In genomic region chr1:159177273-159177907, GRCh38 we compare ENCODE assay signal across 1 cellular context.
TF ChIP-seq lines count a peak whose summit lies in the region.

No MANE protein-coding gene starts in this region.

TF ChIP-seq in K562, 482 proteins besides CTCF, POLR2A, EP300 and RAD21 (continued from another document and continues in another):
- TF ChIP-seq, protein P1, sequence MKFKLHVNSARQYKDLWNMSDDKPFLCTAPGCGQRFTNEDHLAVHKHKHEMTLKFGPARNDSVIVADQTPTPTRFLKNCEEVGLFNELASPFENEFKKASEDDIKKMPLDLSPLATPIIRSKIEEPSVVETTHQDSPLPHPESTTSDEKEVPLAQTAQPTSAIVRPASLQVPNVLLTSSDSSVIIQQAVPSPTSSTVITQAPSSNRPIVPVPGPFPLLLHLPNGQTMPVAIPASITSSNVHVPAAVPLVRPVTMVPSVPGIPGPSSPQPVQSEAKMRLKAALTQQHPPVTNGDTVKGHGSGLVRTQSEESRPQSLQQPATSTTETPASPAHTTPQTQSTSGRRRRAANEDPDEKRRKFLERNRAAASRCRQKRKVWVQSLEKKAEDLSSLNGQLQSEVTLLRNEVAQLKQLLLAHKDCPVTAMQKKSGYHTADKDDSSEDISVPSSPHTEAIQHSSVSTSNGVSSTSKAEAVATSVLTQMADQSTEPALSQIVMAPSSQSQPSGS (CRISPR knock-in tag; IDR thresholded peaks at IDR 0.05) = no peak
- TF ChIP-seq NRF1 (conservative IDR thresholded peaks at IDR 0.05 in 1 of 2, IDR thresholded peaks at IDR 0.05 in 1 of 2) (no peak), NCOA6 (IDR thresholded peaks at IDR 0.05) (peak; percentile 96), ZNF830 (CRISPR knock-in tag; IDR thresholded peaks at IDR 0.05) (no peak), JUN (IDR thresholded peaks at IDR 0.05; ENCODE audit: borderline replicate concordance, low read depth, low read length) (0 out of 2 replicates have a peak, but pooled peaks have one; percentile 18), JUN (CRISPR knock-in tag; IDR thresholded peaks at IDR 0.05; ENCODE audit: borderline replicate concordance) (no peak), KAT8 (IDR thresholded peaks at IDR 0.05; ENCODE audit: low read depth) (no peak), TSC22D4 (tag; IDR thresholded peaks at IDR 0.05) (no peak), RFX1 (IDR thresholded peaks at IDR 0.05) (no peak), EHMT2 (IDR thresholded peaks at IDR 0.05) (peak; percentile 100), SMAD4 (CRISPR knock-in tag; conservative IDR thresholded peaks at IDR 0.05) (peak; percentile 74), KLF6 (CRISPR knock-in tag; IDR thresholded peaks at IDR 0.05; ENCODE audit: borderline replicate concordance) (peak; percentile 68; the same call in 1 of the 2 replicates), ZNF740 (CRISPR knock-in tag; IDR thresholded peaks at IDR 0.05) (no peak), ZNF740 (tag; IDR thresholded peaks at IDR 0.05) (no peak), SUPT5H (IDR thresholded peaks at IDR 0.05) (no peak), FOXP1 (CRISPR knock-in tag; IDR thresholded peaks at IDR 0.05) (peak; percentile 87), ZNF41 (CRISPR knock-in tag; conservative IDR thresholded peaks at IDR 0.05) (peak; percentile 60; the same call in 1 of the 2 replicates), HMBOX1 (IDR thresholded peaks at IDR 0.05) (no peak), ZNF551 (CRISPR knock-in tag; IDR thresholded peaks at IDR 0.05) (no peak), ATF3 (IDR thresholded peaks at IDR 0.05) (no peak), ATF3 (CRISPR knock-in tag; conservative IDR thresholded peaks at IDR 0.05) (peak; percentile 64; the same call in 1 of the 2 replicates), HDAC6 (IDR thresholded peaks at IDR 0.05; ENCODE audit: low read depth, low read length) (no peak), SNRNP70 (optimal IDR thresholded peaks at IDR 0.05; ENCODE audit: low read depth, low read length) (no peak), CCAR2 (IDR thresholded peaks at IDR 0.05; ENCODE audit: low read depth, low read length) (no peak), MAZ (CRISPR knock-in tag; conservative IDR thresholded peaks at IDR 0.05 in 1 of 2, IDR thresholded peaks at IDR 0.05 in 1 of 2) (peak; percentile 39 to 98; a peak in 2 of 4 replicates), ZNF347 (CRISPR knock-in tag; IDR thresholded peaks at IDR 0.05; ENCODE audit: low read depth) (no peak), E2F1 (CRISPR knock-in tag; IDR thresholded peaks at IDR 0.05) (peak; percentile 97), DIDO1 (tag; IDR thresholded peaks at IDR 0.05; ENCODE audit: low read depth) (no peak), CREM (IDR thresholded peaks at IDR 0.05; ENCODE audit: low read depth) (peak; percentile 76), ZNF589 (CRISPR knock-in tag; IDR thresholded peaks at IDR 0.05; ENCODE audit: low read depth) (peak; percentile 92), ATF6 (CRISPR knock-in tag; IDR thresholded peaks at IDR 0.05) (peak; percentile 97), SMARCC2 (IDR thresholded peaks at IDR 0.05; ENCODE audit: low read depth) (no peak), E2F6 (IDR thresholded peaks at IDR 0.05; ENCODE audit: borderline replicate concordance in 1 of 2, extremely low read depth in 1 of 2, insufficient read depth in 1 of 2, insufficient read length in 1 of 2, low read depth in 1 of 2, low read length in 1 of 2, poor library complexity in 1 of 2, severe bottlenecking in 1 of 2) (no peak), ZNF696 (CRISPR knock-in tag; conservative IDR thresholded peaks at IDR 0.05) (no peak), VEZF1 (CRISPR knock-in tag; IDR thresholded peaks at IDR 0.05) (peak; percentile 63; the same call in 1 of the 2 replicates), HES1 (IDR thresholded peaks at IDR 0.05; ENCODE audit: low read depth) (no peak), HMG20A (CRISPR knock-in tag; conservative IDR thresholded peaks at IDR 0.05) (no peak), XRCC4 (IDR thresholded peaks at IDR 0.05; ENCODE audit: extremely low read depth, insufficient read depth, insufficient read length) (no peak), FOXJ2 (tag; IDR thresholded peaks at IDR 0.05) (peak; percentile 82)
- TF ChIP-seq, protein P2, sequence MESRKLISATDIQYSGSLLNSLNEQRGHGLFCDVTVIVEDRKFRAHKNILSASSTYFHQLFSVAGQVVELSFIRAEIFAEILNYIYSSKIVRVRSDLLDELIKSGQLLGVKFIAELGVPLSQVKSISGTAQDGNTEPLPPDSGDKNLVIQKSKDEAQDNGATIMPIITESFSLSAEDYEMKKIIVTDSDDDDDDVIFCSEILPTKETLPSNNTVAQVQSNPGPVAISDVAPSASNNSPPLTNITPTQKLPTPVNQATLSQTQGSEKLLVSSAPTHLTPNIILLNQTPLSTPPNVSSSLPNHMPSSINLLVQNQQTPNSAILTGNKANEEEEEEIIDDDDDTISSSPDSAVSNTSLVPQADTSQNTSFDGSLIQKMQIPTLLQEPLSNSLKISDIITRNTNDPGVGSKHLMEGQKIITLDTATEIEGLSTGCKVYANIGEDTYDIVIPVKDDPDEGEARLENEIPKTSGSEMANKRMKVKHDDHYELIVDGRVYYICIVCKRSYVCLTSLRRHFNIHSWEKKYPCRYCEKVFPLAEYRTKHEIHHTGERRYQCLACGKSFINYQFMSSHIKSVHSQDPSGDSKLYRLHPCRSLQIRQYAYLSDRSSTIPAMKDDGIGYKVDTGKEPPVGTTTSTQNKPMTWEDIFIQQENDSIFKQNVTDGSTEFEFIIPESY (CRISPR knock-in tag; IDR thresholded peaks at IDR 0.05) = 0 out of 2 replicates have a peak, but pooled peaks have one; percentile 48
- TF ChIP-seq, protein P3, sequence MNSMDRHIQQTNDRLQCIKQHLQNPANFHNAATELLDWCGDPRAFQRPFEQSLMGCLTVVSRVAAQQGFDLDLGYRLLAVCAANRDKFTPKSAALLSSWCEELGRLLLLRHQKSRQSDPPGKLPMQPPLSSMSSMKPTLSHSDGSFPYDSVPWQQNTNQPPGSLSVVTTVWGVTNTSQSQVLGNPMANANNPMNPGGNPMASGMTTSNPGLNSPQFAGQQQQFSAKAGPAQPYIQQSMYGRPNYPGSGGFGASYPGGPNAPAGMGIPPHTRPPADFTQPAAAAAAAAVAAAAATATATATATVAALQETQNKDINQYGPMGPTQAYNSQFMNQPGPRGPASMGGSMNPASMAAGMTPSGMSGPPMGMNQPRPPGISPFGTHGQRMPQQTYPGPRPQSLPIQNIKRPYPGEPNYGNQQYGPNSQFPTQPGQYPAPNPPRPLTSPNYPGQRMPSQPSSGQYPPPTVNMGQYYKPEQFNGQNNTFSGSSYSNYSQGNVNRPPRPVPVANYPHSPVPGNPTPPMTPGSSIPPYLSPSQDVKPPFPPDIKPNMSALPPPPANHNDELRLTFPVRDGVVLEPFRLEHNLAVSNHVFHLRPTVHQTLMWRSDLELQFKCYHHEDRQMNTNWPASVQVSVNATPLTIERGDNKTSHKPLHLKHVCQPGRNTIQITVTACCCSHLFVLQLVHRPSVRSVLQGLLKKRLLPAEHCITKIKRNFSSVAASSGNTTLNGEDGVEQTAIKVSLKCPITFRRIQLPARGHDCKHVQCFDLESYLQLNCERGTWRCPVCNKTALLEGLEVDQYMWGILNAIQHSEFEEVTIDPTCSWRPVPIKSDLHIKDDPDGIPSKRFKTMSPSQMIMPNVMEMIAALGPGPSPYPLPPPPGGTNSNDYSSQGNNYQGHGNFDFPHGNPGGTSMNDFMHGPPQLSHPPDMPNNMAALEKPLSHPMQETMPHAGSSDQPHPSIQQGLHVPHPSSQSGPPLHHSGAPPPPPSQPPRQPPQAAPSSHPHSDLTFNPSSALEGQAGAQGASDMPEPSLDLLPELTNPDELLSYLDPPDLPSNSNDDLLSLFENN (IDR thresholded peaks at IDR 0.05; ENCODE audit: low read depth in 2 of 2, low read length in 2 of 2) = no peak
- TF ChIP-seq, protein P4, sequence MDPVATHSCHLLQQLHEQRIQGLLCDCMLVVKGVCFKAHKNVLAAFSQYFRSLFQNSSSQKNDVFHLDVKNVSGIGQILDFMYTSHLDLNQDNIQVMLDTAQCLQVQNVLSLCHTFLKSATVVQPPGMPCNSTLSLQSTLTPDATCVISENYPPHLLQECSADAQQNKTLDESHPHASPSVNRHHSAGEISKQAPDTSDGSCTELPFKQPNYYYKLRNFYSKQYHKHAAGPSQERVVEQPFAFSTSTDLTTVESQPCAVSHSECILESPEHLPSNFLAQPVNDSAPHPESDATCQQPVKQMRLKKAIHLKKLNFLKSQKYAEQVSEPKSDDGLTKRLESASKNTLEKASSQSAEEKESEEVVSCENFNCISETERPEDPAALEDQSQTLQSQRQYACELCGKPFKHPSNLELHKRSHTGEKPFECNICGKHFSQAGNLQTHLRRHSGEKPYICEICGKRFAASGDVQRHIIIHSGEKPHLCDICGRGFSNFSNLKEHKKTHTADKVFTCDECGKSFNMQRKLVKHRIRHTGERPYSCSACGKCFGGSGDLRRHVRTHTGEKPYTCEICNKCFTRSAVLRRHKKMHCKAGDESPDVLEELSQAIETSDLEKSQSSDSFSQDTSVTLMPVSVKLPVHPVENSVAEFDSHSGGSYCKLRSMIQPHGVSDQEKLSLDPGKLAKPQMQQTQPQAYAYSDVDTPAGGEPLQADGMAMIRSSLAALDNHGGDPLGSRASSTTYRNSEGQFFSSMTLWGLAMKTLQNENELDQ (CRISPR knock-in tag; IDR thresholded peaks at IDR 0.05; ENCODE audit: borderline replicate concordance) = peak; percentile 80; the same call in 1 of the 2 replicates
- TF ChIP-seq, protein P5, sequence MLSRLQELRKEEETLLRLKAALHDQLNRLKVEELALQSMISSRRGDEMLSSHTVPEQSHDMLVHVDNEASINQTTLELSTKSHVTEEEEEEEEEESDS (CRISPR knock-in tag; IDR thresholded peaks at IDR 0.05) = no peak
